In genomic region chr19:57500400-57500799, GRCh38 we compare ENCODE assay signal across 6 cellular contexts. TPM values are rescaled to one million over a fixed set of nuclear protein-coding genes. Genes with fewer than 3 reads are reported as not detected.
DNase-seq lines count a peak whose midpoint lies in the region; ATAC-seq and TF ChIP-seq lines count a peak whose summit lies in the region.
"Not testable (repeated sequence)": the region's sequence is repeated elsewhere in the genome, so short reads cannot be mapped to it uniquely, and the experiment has no call there.

No MANE protein-coding gene starts in this region.

- H3K79me2 ChIP-seq in KMS-11 (ENCODE audit: insufficient read depth, low read depth) = not testable (repeated sequence)

- peaks cover 23% of the 10 kb centered on the region for H3K36me3 ChIP-seq in CD8-positive, alpha-beta T cell (ENCODE audit: insufficient read depth, low read length)
- not testable (repeated sequence) for H3K36me3 ChIP-seq in KMS-11 (ENCODE audit: insufficient read depth); ectodermal cell (ENCODE audit: control insufficient read depth, insufficient read depth, low read length); kidney epithelial cell (ENCODE audit: control insufficient read depth, insufficient read depth, low read length)
- peaks cover 13% of the 10 kb centered on the region for H3K36me3 ChIP-seq in skeletal muscle satellite cell (ENCODE audit: insufficient read depth, low read length)

- DNase-seq in CD8-positive, alpha-beta T cell; activated CD4-positive, alpha-beta T cell treated with anti-CD3 and anti-CD28 coated beads, Interleukin-2, amount 10 ng/mL, durations not matched to agents 24 days and 14 days; kidney epithelial cell (ENCODE audit: low read depth): not testable (repeated sequence)

- H3K9me3 ChIP-seq in CD8-positive, alpha-beta T cell (ENCODE audit: low read length) = peaks cover 12% of the 10 kb centered on the region
- H3K9me3 ChIP-seq in ectodermal cell (ENCODE audit: control insufficient read depth, low read length); skeletal muscle satellite cell (replicated peaks; ENCODE audit: low read length): not testable (repeated sequence)

- H3K4me1 Mint-ChIP-seq in CD8-positive, alpha-beta T cell (ENCODE audit: low read depth) = peaks cover 30% of the 10 kb centered on the region
- H3K4me1 Mint-ChIP-seq in activated CD4-positive, alpha-beta T cell treated with anti-CD3 and anti-CD28 coated beads, Interleukin-2, amount 10 ng/mL, durations not matched to agents 24 days and 14 days = peaks cover 15% of the 10 kb centered on the region

- 68 to 77% methylated on average over 1 of the region's 4 CpGs for WGBS in ectodermal cell, 2 experiments

- TF ChIP-seq CTCF in CD8-positive, alpha-beta T cell (IDR thresholded peaks at IDR 0.05); KMS-11 (conservative IDR thresholded peaks at IDR 0.05; ENCODE audit: low read depth, low read length); kidney epithelial cell (IDR thresholded peaks at IDR 0.05; ENCODE audit: insufficient read depth, low read length, poor library complexity, severe bottlenecking): not testable (repeated sequence)

- peak overlapping the region; percentile 14 for H3K4me3 ChIP-seq in CD8-positive, alpha-beta T cell (ENCODE audit: low read depth, low read length)
- not testable (repeated sequence) for H3K4me3 ChIP-seq in KMS-11 (IDR thresholded peaks at IDR 0.05; ENCODE audit: insufficient read depth, low read depth, low read length)
- H3K4me3 ChIP-seq in ectodermal cell (ENCODE audit: insufficient read depth, low read depth, low read length) (peak overlapping the region; percentile 71), kidney epithelial cell (ENCODE audit: low read depth, low read length) (peak overlapping the region; percentile 28), skeletal muscle satellite cell (ENCODE audit: low read length) (peak overlapping the region; percentile 67)

- intact Hi-C loops in CD8-positive, alpha-beta T cell (cut with DNase I, micrococcal nuclease); activated CD4-positive, alpha-beta T cell treated with anti-CD3 and anti-CD28 coated beads, Interleukin-2, amount 10 ng/mL, durations not matched to agents 24 days and 14 days (cut with micrococcal nuclease): not testable (repeated sequence)

- H3K4me3 Mint-ChIP-seq in CD8-positive, alpha-beta T cell = peak overlapping the region; percentile 83
- peak overlapping the region; percentile 67 for H3K4me3 Mint-ChIP-seq in activated CD4-positive, alpha-beta T cell treated with anti-CD3 and anti-CD28 coated beads, Interleukin-2, amount 10 ng/mL, durations not matched to agents 24 days and 14 days

- H3K9ac ChIP-seq in KMS-11 = not testable (repeated sequence)
- H3K9ac ChIP-seq in skeletal muscle satellite cell (ENCODE audit: low read depth, low read length) = peak overlapping the region; percentile 96

- peak overlapping the region; percentile 73 for H3K4me2 ChIP-seq in KMS-11
- H3K4me2 ChIP-seq in skeletal muscle satellite cell (ENCODE audit: low read length) = peak overlapping the region; percentile 88

- CTCF ChIA-PET in CD8-positive, alpha-beta T cell (lab: Charles Lee) = interaction anchor here (1.1 kb wide), 1 partner anchor 187 kb away, joined by 3 read pairs; no protein-coding TSS in a partner anchor

- POLR2A ChIA-PET in CD8-positive, alpha-beta T cell (lab: Charles Lee) = interaction anchor here (0.8 to 1.5 kb wide), 8 partner anchors 11 to 682 kb away, joined by 3 to 7 read pairs (median 4); partner anchors contain the start of genes ZNF274, ZNF416, ZNF419 and ZNF549

- H3K9me3 Mint-ChIP-seq in CD8-positive, alpha-beta T cell = peaks cover 31% of the 10 kb centered on the region
- H3K9me3 Mint-ChIP-seq in activated CD4-positive, alpha-beta T cell treated with anti-CD3 and anti-CD28 coated beads, Interleukin-2, amount 10 ng/mL, durations not matched to agents 24 days and 14 days = peaks cover 38% of the 10 kb centered on the region

- not testable (repeated sequence) for H3K27ac ChIP-seq in CD8-positive, alpha-beta T cell (ENCODE audit: low read depth, low read length); KMS-11; ectodermal cell (ENCODE audit: insufficient read depth, low read depth, low read length, poor library complexity, severe bottlenecking)

- not testable (repeated sequence) for H2AFZ ChIP-seq in KMS-11 (ENCODE audit: low read depth)

- not testable (repeated sequence) for H3K27me3 ChIP-seq in CD8-positive, alpha-beta T cell (ENCODE audit: insufficient read depth, low read length); KMS-11 (ENCODE audit: insufficient read depth, low read depth); ectodermal cell (ENCODE audit: control insufficient read depth, insufficient read depth, low read length, poor library complexity, severe bottlenecking); kidney epithelial cell (ENCODE audit: control insufficient read depth, insufficient read depth, low read length); skeletal muscle satellite cell (ENCODE audit: control insufficient read depth, insufficient read depth, low read length)

- H3K27ac Mint-ChIP-seq in CD8-positive, alpha-beta T cell = peak overlapping the region; percentile 90
- peak overlapping the region; percentile 59 for H3K27ac Mint-ChIP-seq in activated CD4-positive, alpha-beta T cell treated with anti-CD3 and anti-CD28 coated beads, Interleukin-2, amount 10 ng/mL, durations not matched to agents 24 days and 14 days

- H3K36me3 Mint-ChIP-seq in CD8-positive, alpha-beta T cell = peaks cover 55% of the 10 kb centered on the region
- peaks cover 57% of the 10 kb centered on the region for H3K36me3 Mint-ChIP-seq in activated CD4-positive, alpha-beta T cell treated with anti-CD3 and anti-CD28 coated beads, Interleukin-2, amount 10 ng/mL, durations not matched to agents 24 days and 14 days (ENCODE audit: low read depth)

- ATAC-seq in CD8-positive, alpha-beta T cell = not testable (repeated sequence)

- not testable (repeated sequence) for H3K27me3 Mint-ChIP-seq in CD8-positive, alpha-beta T cell (ENCODE audit: low read depth); activated CD4-positive, alpha-beta T cell treated with anti-CD3 and anti-CD28 coated beads, Interleukin-2, amount 10 ng/mL, durations not matched to agents 24 days and 14 days

- H4K20me1 ChIP-seq in KMS-11 (ENCODE audit: insufficient read depth) = not testable (repeated sequence)

- H3K4me1 ChIP-seq in CD8-positive, alpha-beta T cell (ENCODE audit: insufficient read depth, low read length); KMS-11 (ENCODE audit: low read depth, poor library complexity, severe bottlenecking); ectodermal cell (ENCODE audit: control insufficient read depth, insufficient read depth, low read length); skeletal muscle satellite cell (ENCODE audit: control insufficient read depth, insufficient read depth, low read length): not testable (repeated sequence)

RNA-seq across cellular contexts. Expression of gene ZNF773, which starts 0.7 kb away (rescaled TPM):
- total RNA-seq in CD8-positive, alpha-beta T cell = 10 to 100 TPM; 16.9 to 17.5 TPM
- total RNA-seq in activated CD4-positive, alpha-beta T cell treated with anti-CD3 and anti-CD28 coated beads, Interleukin-2, amount 10 ng/mL, durations not matched to agents 24 days and 14 days = 4.9 and 5.1 TPM in 2 replicates
- 7.6 TPM for polyA plus RNA-seq in ectodermal cell (2013, experiment 1 of 4)
- polyA plus RNA-seq in ectodermal cell (2013, experiment 2 of 4) = 11.5 TPM
- 8.4 TPM for polyA plus RNA-seq in ectodermal cell (2013, experiment 3 of 4)
- 9.0 TPM for polyA plus RNA-seq in ectodermal cell (2013, experiment 4 of 4)
- total RNA-seq in kidney epithelial cell = 7.9 and 11.2 TPM in 2 replicates
- 17.5 and 19.8 TPM in 2 replicates for total RNA-seq in skeletal muscle satellite cell (2012; rRNA removed)

RNA-seq across cellular contexts. Expression of gene ZNF419, which starts 12.8 kb away (rescaled TPM):
- total RNA-seq in CD8-positive, alpha-beta T cell = 10 to 100 TPM; 10.7 to 11.9 TPM
- total RNA-seq in activated CD4-positive, alpha-beta T cell treated with anti-CD3 and anti-CD28 coated beads, Interleukin-2, amount 10 ng/mL, durations not matched to agents 24 days and 14 days = 4.6 and 4.9 TPM in 2 replicates
- polyA plus RNA-seq in ectodermal cell (2013, experiment 1 of 4) = 17.5 TPM
- polyA plus RNA-seq in ectodermal cell (2013, experiment 2 of 4) = 14.7 TPM
- polyA plus RNA-seq in ectodermal cell (2013, experiment 3 of 4) = 10.4 TPM
- polyA plus RNA-seq in ectodermal cell (2013, experiment 4 of 4) = 11.8 TPM
- 11.4 and 16.8 TPM in 2 replicates for total RNA-seq in kidney epithelial cell
- 11.2 and 13.5 TPM in 2 replicates for total RNA-seq in skeletal muscle satellite cell (2012; rRNA removed)

RNA-seq across cellular contexts. Expression of gene ZNF772, which starts 23.0 kb away (rescaled TPM):
- under 1 TPM; 0.41 to 0.97 TPM for total RNA-seq in CD8-positive, alpha-beta T cell
- 2.5 and 2.8 TPM in 2 replicates for total RNA-seq in activated CD4-positive, alpha-beta T cell treated with anti-CD3 and anti-CD28 coated beads, Interleukin-2, amount 10 ng/mL, durations not matched to agents 24 days and 14 days
- polyA plus RNA-seq in ectodermal cell (2013, experiment 1 of 4) = 12.8 TPM
- 16.3 TPM for polyA plus RNA-seq in ectodermal cell (2013, experiment 2 of 4)
- polyA plus RNA-seq in ectodermal cell (2013, experiment 3 of 4) = 8.5 TPM
- polyA plus RNA-seq in ectodermal cell (2013, experiment 4 of 4) = 11.8 TPM
- total RNA-seq in kidney epithelial cell = 9.2 and 10.0 TPM in 2 replicates
- 17.0 and 17.9 TPM in 2 replicates for total RNA-seq in skeletal muscle satellite cell (2012; rRNA removed)

RNA-seq across cellular contexts. Expression of gene ZNF549, which starts 26.8 kb away (rescaled TPM):
- 10 to 100 TPM; 14.6 to 17.1 TPM for total RNA-seq in CD8-positive, alpha-beta T cell
- total RNA-seq in activated CD4-positive, alpha-beta T cell treated with anti-CD3 and anti-CD28 coated beads, Interleukin-2, amount 10 ng/mL, durations not matched to agents 24 days and 14 days = 4.0 and 4.9 TPM in 2 replicates
- 9.0 TPM for polyA plus RNA-seq in ectodermal cell (2013, experiment 1 of 4)
- polyA plus RNA-seq in ectodermal cell (2013, experiment 2 of 4) = 11.0 TPM
- polyA plus RNA-seq in ectodermal cell (2013, experiment 3 of 4) = 7.2 TPM
- 9.8 TPM for polyA plus RNA-seq in ectodermal cell (2013, experiment 4 of 4)
- 4.8 and 5.1 TPM in 2 replicates for total RNA-seq in kidney epithelial cell
- total RNA-seq in skeletal muscle satellite cell (2012; rRNA removed) = 3.5 and 4.2 TPM in 2 replicates

RNA-seq across cellular contexts. Expression of gene VN1R1, which starts 43.5 kb away (rescaled TPM):
- total RNA-seq in CD8-positive, alpha-beta T cell = under 1 TPM in 1 of 2 experiments, not detected in 1; 0.19 TPM
- total RNA-seq in activated CD4-positive, alpha-beta T cell treated with anti-CD3 and anti-CD28 coated beads, Interleukin-2, amount 10 ng/mL, durations not matched to agents 24 days and 14 days = not detected in 2 replicates
- 1.4 TPM for polyA plus RNA-seq in ectodermal cell (2013, experiment 1 of 4)
- polyA plus RNA-seq in ectodermal cell (2013, experiment 2 of 4) = 1.7 TPM
- 1.3 TPM for polyA plus RNA-seq in ectodermal cell (2013, experiment 3 of 4)
- polyA plus RNA-seq in ectodermal cell (2013, experiment 4 of 4) = 1.2 TPM
- 0.41 and 0.54 TPM in 2 replicates for total RNA-seq in kidney epithelial cell
- total RNA-seq in skeletal muscle satellite cell (2012; rRNA removed) = 0.44 and 0.51 TPM in 2 replicates
